In the genomic region with DNA sequence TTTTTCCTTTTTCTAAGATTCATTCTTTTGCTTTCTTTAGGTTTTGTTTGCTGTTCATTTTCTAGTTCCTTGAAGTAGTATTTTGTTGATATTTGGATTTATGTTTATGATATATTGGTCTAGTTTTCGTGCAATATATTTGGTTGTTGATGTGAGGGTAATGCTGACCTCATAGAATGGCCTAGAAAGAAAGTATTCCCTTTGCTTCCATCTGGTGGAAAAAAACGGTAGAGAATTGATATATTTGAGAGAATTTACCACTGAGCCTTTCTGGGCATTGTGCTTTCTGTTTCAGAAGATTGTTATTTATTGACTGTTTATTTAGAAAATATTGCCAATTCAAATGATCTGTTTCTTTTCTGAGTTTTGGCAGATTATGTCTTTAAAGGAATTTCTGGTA, we compare ENCODE assay signal across 30 cellular contexts. TPM values are rescaled to one million over a fixed set of nuclear protein-coding genes. Genes with fewer than 3 reads are reported as not detected.
DNase-seq lines count a peak whose midpoint lies in the region; ATAC-seq, FAIRE-seq and TF ChIP-seq lines count a peak whose summit lies in the region.
"Had no signal": no experiment of that assay in that cellular context is flagged by ENCODE, and none has a peak within 500 bp of the region (broad histone marks: within the 10 kb centered on the region; RNA-seq: fewer than 3 reads in every experiment).

No MANE protein-coding gene starts in this region.

- no peak overlapping the region for H4K8ac ChIP-seq in H1 (ENCODE audit: extremely low read depth, insufficient read depth, low read length)

- no peak overlapping the region for H2BK12ac ChIP-seq in H1 (ENCODE audit: low read depth, low read length)

- no peaks in the 10 kb centered on the region for H3K4me1 ChIP-seq in H1 (replicated peaks in 1 of 4; ENCODE audit: control insufficient read depth in 3 of 4, insufficient read depth in 4 of 4, low read length in 3 of 4)
- H3K4me1 ChIP-seq: ascending aorta, lower lobe of right lung, neural progenitor cell, parathyroid adenoma, right atrium auricular region, spleen, transverse colon had no signal

- H4K20me1 ChIP-seq in H1 (replicated peaks in 1 of 2; ENCODE audit: control insufficient read depth in 1 of 2, insufficient read depth in 2 of 2, low read length in 2 of 2): no peaks in the 10 kb centered on the region

- no peak overlapping the region for H3K4me3 Mint-ChIP-seq in stimulated activated naive CD8-positive, alpha-beta T cell treated with anti-CD3 and anti-CD28 coated beads, Interleukin-15, amount 100 ng/mL, for 72 hours
- H3K4me3 Mint-ChIP-seq: activated CD4-positive, alpha-beta memory T cell treated with anti-CD3 and anti-CD28 coated beads, Interleukin-2, amount 10 ng/mL, durations not matched to agents 7 days and 5 days; neural progenitor cell had no signal

- H3K14ac ChIP-seq in H1 (ENCODE audit: insufficient read length): no peak overlapping the region

- H3K27me3 Mint-ChIP-seq in stimulated activated naive CD8-positive, alpha-beta T cell treated with anti-CD3 and anti-CD28 coated beads, Interleukin-15, amount 100 ng/mL, for 72 hours: no peaks in the 10 kb centered on the region
- H3K27me3 Mint-ChIP-seq: activated CD4-positive, alpha-beta memory T cell treated with anti-CD3 and anti-CD28 coated beads, Interleukin-2, amount 10 ng/mL, durations not matched to agents 7 days and 5 days; activated naive CD8-positive, alpha-beta T cell had no signal

- no peaks in the 10 kb centered on the region for H3K9me3 ChIP-seq in H1 (ENCODE audit: insufficient read depth in 2 of 2, low read depth in 1 of 2, low read length in 1 of 2)
- H3K9me3 ChIP-seq: ascending aorta, heart left ventricle, lower lobe of right lung, right atrium auricular region, spleen, transverse colon had no signal

- no peaks in the 10 kb centered on the region for H3K79me1 ChIP-seq in H1 (ENCODE audit: low read depth, low read length)

- no peak overlapping the region for H2BK20ac ChIP-seq in H1 (ENCODE audit: low read length)

- no peak overlapping the region for H3K23ac ChIP-seq in H1 (ENCODE audit: insufficient read length)

- H2AFZ ChIP-seq in H1 (ENCODE audit: low read length): no peak overlapping the region
- H2AFZ ChIP-seq: neural progenitor cell, parathyroid adenoma had no signal

- H2BK120ac ChIP-seq in H1 (replicated peaks; ENCODE audit: low read depth, low read length): no peak overlapping the region

- no peak overlapping the region for H2BK5ac ChIP-seq in H1 (ENCODE audit: low read depth, low read length)

- H4K91ac ChIP-seq in H1 (replicated peaks; ENCODE audit: insufficient read length, low read length): no peak overlapping the region

- H3K9me3 Mint-ChIP-seq in stimulated activated naive CD8-positive, alpha-beta T cell treated with anti-CD3 and anti-CD28 coated beads, Interleukin-15, amount 100 ng/mL, for 72 hours: no peaks in the 10 kb centered on the region
- H3K9me3 Mint-ChIP-seq: activated CD4-positive, alpha-beta memory T cell treated with anti-CD3 and anti-CD28 coated beads, Interleukin-2, amount 10 ng/mL, durations not matched to agents 7 days and 5 days; neural progenitor cell had no signal

- no peak for TF ChIP-seq POLR2A in H1 (IDR thresholded peaks at IDR 0.05; ENCODE audit: control extremely low read depth in 1 of 2, low read depth in 2 of 2, low read length in 2 of 2)

- TF ChIP-seq CTCF in H1 (IDR thresholded peaks at IDR 0.05; ENCODE audit: control extremely low read depth in 1 of 3, insufficient read depth in 1 of 3, low read depth in 1 of 3, low read length in 3 of 3): no peak

- H3K4me3 ChIP-seq in H1 (ENCODE audit: extremely low read depth in 1 of 4, insufficient read depth in 2 of 4, low read depth in 3 of 4, low read length in 4 of 4): no peak overlapping the region
- H3K4me3 ChIP-seq: ascending aorta, heart left ventricle, lower lobe of right lung, neural progenitor cell, right atrium auricular region, spleen, transverse colon had no signal

- no peak overlapping the region for H2BK15ac ChIP-seq in H1 (ENCODE audit: low read length)

- no peaks in the 10 kb centered on the region for H3K27me3 ChIP-seq in H1 (replicated peaks in 1 of 4; ENCODE audit: control insufficient read depth in 3 of 4, extremely low read depth in 1 of 4, insufficient read depth in 3 of 4, low read length in 3 of 4)
- H3K27me3 ChIP-seq: ascending aorta, heart left ventricle, neural progenitor cell, right atrium auricular region, spleen, transverse colon had no signal

- no peak for ATAC-seq in stimulated activated naive CD8-positive, alpha-beta T cell treated with anti-CD3 and anti-CD28 coated beads, Interleukin-15, amount 100 ng/mL, for 72 hours
- no peak for ATAC-seq in GM18867 (IDR thresholded peaks at IDR 0.05; ENCODE audit: unreplicated experiment)
- ATAC-seq: heart left ventricle, lower lobe of right lung, Panc1 had no signal

- H2AK5ac ChIP-seq in H1 (ENCODE audit: low read depth, low read length): no peak overlapping the region

- no peak overlapping the region for H3K27ac Mint-ChIP-seq in stimulated activated naive CD8-positive, alpha-beta T cell treated with anti-CD3 and anti-CD28 coated beads, Interleukin-15, amount 100 ng/mL, for 72 hours
- H3K27ac Mint-ChIP-seq: activated CD4-positive, alpha-beta memory T cell treated with anti-CD3 and anti-CD28 coated beads, Interleukin-2, amount 10 ng/mL, durations not matched to agents 7 days and 5 days; activated naive CD8-positive, alpha-beta T cell; neural progenitor cell had no signal

- no peaks in the 10 kb centered on the region for H3K23me2 ChIP-seq in H1 (ENCODE audit: low read depth, low read length)

- POLR2A ChIA-PET in H1 (lab: Charles Lee; ENCODE audit: partially characterized antibody): no interaction called here

- WGBS in H1 (ENCODE audit: extremely low coverage in 1 of 2, insufficient coverage in 1 of 2, insufficient read length in 1 of 2, insufficient replicate concordance in 2 of 2, low coverage in 1 of 2, low lambda C conversion rate in 2 of 2, missing lambda C conversion rate in 1 of 2), 2 experiments: 62% methylated on average over 2 of the region's 2 CpGs; no CpG with 5 or more reads in 1 of the 2 experiments

- H3K27ac ChIP-seq in H1 (ENCODE audit: low read depth, low read length): no peak overlapping the region
- H3K27ac ChIP-seq: ascending aorta, C4-2B, heart left ventricle, lower lobe of right lung, neural progenitor cell, parathyroid adenoma, right atrium auricular region, spleen, transverse colon had no signal

- H3K4ac ChIP-seq in H1 (replicated peaks; ENCODE audit: insufficient read length, low read depth, low read length): no peak overlapping the region

- no peak overlapping the region for H3K9ac ChIP-seq in H1 (replicated peaks in 1 of 4; ENCODE audit: extremely low read depth in 1 of 4, low read depth in 3 of 4, low read length in 3 of 4)
- H3K9ac ChIP-seq: neural progenitor cell, parathyroid adenoma had no signal

- no peak overlapping the region for H3K18ac ChIP-seq in H1 (ENCODE audit: extremely low read depth, low read length)

- no peak overlapping the region for H4K5ac ChIP-seq in H1 (ENCODE audit: insufficient read length, low read depth, low read length)

- CTCF ChIA-PET in H1 (lab: Charles Lee; ENCODE audit: partially characterized antibody): interaction anchor here (1.3 kb wide), 1 partner anchor 18 kb away, joined by 3 read pairs; no protein-coding TSS in a partner anchor

- H3K79me2 ChIP-seq in H1 (ENCODE audit: control insufficient read depth in 1 of 2, insufficient read depth in 2 of 2, low read length in 2 of 2): peaks cover 0 to 51% of the 10 kb centered on the region in 2 experiments; a peak in 2 of 4 replicates
- H3K79me2 ChIP-seq: parathyroid adenoma had no signal

- TF ChIP-seq RAD21 in H1 (IDR thresholded peaks at IDR 0.05 in 1 of 2, conservative IDR thresholded peaks at IDR 0.05 in 1 of 2; ENCODE audit: low read depth in 2 of 2, low read length in 2 of 2): peak; percentile 18 to 20; a peak in 2 of 4 replicates

- no peak for TF ChIP-seq EP300 in H1 (IDR thresholded peaks at IDR 0.05; ENCODE audit: borderline replicate concordance in 1 of 2, low read depth in 2 of 2, low read length in 2 of 2)

- DNase-seq in EH (ENCODE audit: low read depth): peak; percentile 37
- peak; percentile 27 for DNase-seq in LHCN-M2 (ENCODE audit: low read depth)
- DNase-seq in H1 (ENCODE audit: low read depth in 1 of 2, low spot score in 2 of 2): no peak
- peak; percentile 5 for DNase-seq in pons (ENCODE audit: low spot score)
- no peak for DNase-seq in NCI-H748 treated with DMSO at 0.1 percent for 48 hours (lab: John Stamatoyannopoulos, UW)
- DNase-seq in stimulated activated naive CD8-positive, alpha-beta T cell treated with anti-CD3 and anti-CD28 coated beads, Interleukin-15, amount 100 ng/mL, for 72 hours: no peak
- DNase-seq: activated CD4-positive, alpha-beta memory T cell treated with anti-CD3 and anti-CD28 coated beads, Interleukin-2, amount 10 ng/mL, durations not matched to agents 7 days and 5 days; activated CD8-positive, alpha-beta memory T cell treated with anti-CD3 and anti-CD28 coated beads, Interleukin-2, amount 50 U/mL, for 48 hours; Calu3; DND-41; heart left ventricle; kidney glomerular epithelial cell; lower lobe of right lung; NCI-H2029; NCI-H2227 treated with DMSO at 0.1 percent for 48 hours; NCI-H526 treated with DMSO at 0.1 percent for 48 hours; SHP77 treated with DMSO at 0.1 percent for 48 hours; spleen; T1000; transverse colon had no signal

- no peak overlapping the region for H3K4me2 ChIP-seq in H1 (ENCODE audit: insufficient read depth in 1 of 2, low read depth in 2 of 2, low read length in 2 of 2)
- H3K4me2 ChIP-seq: neural progenitor cell had no signal

- FAIRE-seq in H1 (lab: Jason Lieb, UNC): no peak
- FAIRE-seq: GM12892, H54 had no signal

- peaks cover 5% of the 10 kb centered on the region for H3K4me1 Mint-ChIP-seq in stimulated activated naive CD8-positive, alpha-beta T cell treated with anti-CD3 and anti-CD28 coated beads, Interleukin-15, amount 100 ng/mL, for 72 hours
- H3K4me1 Mint-ChIP-seq: activated CD4-positive, alpha-beta memory T cell treated with anti-CD3 and anti-CD28 coated beads, Interleukin-2, amount 10 ng/mL, durations not matched to agents 7 days and 5 days; neural progenitor cell had no signal

- H3K36me3 ChIP-seq in H1 (ENCODE audit: control insufficient read depth in 2 of 4, insufficient read depth in 4 of 4, low read length in 3 of 4): peaks cover 0 to 4% (median 1%) of the 10 kb centered on the region in 4 experiments; a peak in 2 of 8 replicates
- H3K36me3 ChIP-seq: ascending aorta, neural progenitor cell, right atrium auricular region, transverse colon had no signal

- H3K56ac ChIP-seq in H1 (replicated peaks; ENCODE audit: insufficient read length, low read depth, low read length): no peak overlapping the region

RNA-seq across cellular contexts. Expression of a gene that starts 9.4 kb away (rescaled TPM):
- total RNA-seq in LHCN-M2 (2014; rRNA removed): 13.0 and 14.9 TPM in 2 replicates
- polyA plus RNA-seq in LHCN-M2 (2012): 7.0 TPM
- 27.3 and 28.3 TPM in 2 replicates for total RNA-seq in H1 (2021; fragmentation: NEBNext Ultra II Directional; extraction: Animal tissue kit (Norgen Biotek cat#: 25700))
- 16.0 and 34.1 TPM in 2 replicates for polyA plus RNA-seq in H1 (2011; rRNA removed)
- 34.0 TPM for polyA plus RNA-seq in H1 (2011; cell fraction: cytosol; rRNA removed)
- 44.6 TPM for polyA plus RNA-seq in H1 (2011; cell fraction: nucleus; rRNA removed)
- polyA plus RNA-seq in H1 (2012, experiment 1 of 2): 21.5 to 35.4 TPM (median 26.6 TPM) in 4 replicates
- 1.8 TPM for polyA plus RNA-seq in H1 (2012, experiment 2 of 2)
- polyA plus RNA-seq in H1 (2013, experiment 1 of 2): 22.0 TPM
- polyA plus RNA-seq in H1 (2013, experiment 2 of 2): 18.0 TPM
- 57.2 and 105 TPM in 2 replicates for polyA minus RNA-seq in H1 (2011; rRNA and poly(A)+ RNA removed)
- 34.1 TPM for polyA minus RNA-seq in H1 (2011; cell fraction: cytosol; rRNA and poly(A)+ RNA removed)
- 114 TPM for polyA minus RNA-seq in H1 (2011; cell fraction: nucleus; rRNA and poly(A)+ RNA removed)
- total RNA-seq: ascending aorta, Calu3, right atrium auricular region had no signal

Comparison
In these comparisons a context has a peak if more than half of its experiments do, and no peak if none do; other contexts are left out.
1. DNase-seq: peak in EH (single experiment), LHCN-M2 (single experiment) and pons (single experiment); none in H1 (0 of 2), NCI-H748 treated with DMSO at 0.1 percent for 48 hours (single experiment) and stimulated activated naive CD8-positive, alpha-beta T cell treated with anti-CD3 and anti-CD28 coated beads, Interleukin-15, amount 100 ng/mL, for 72 hours (0 of 2).